ENCODE assay signal across 1 cellular context in genomic region chr7:30730097-30730496, GRCh38.
TF ChIP-seq lines count a peak whose summit lies in the region.

No MANE protein-coding gene starts in this region.

TF ChIP-seq in H1, 55 proteins besides CTCF, POLR2A, EP300 and RAD21 (continued from another document):
- TF ChIP-seq SIN3A (conservative IDR thresholded peaks at IDR 0.05 in 1 of 2, IDR thresholded peaks at IDR 0.05 in 1 of 2; ENCODE audit: low read depth in 1 of 2, low read length in 2 of 2) (no peak), ATF3 (IDR thresholded peaks at IDR 0.05; ENCODE audit: insufficient read depth, low read depth, low read length) (no peak), EZH2 (IDR thresholded peaks at IDR 0.05; ENCODE audit: low read depth, low read length, severe bottlenecking) (no peak), SUZ12 (IDR thresholded peaks at IDR 0.05; ENCODE audit: low read length) (no peak), MAFK (IDR thresholded peaks at IDR 0.05; ENCODE audit: low read depth, low read length) (no peak), ZNF274 (IDR thresholded peaks at IDR 0.05; ENCODE audit: borderline replicate concordance, extremely low read depth, low read length) (no peak), BRCA1 (IDR thresholded peaks at IDR 0.05; ENCODE audit: low read depth, low read length) (no peak), YY1 (IDR thresholded peaks at IDR 0.05; ENCODE audit: low read depth, low read length) (no peak)
TF ChIP-seq in H1: peak in this region for 0.
